Comparison of ENCODE assay signal across 12 cellular contexts in genomic region chr7:20019757-20020432, GRCh38.
A peak's percentile ranks its signal among the peaks of the same experiment; 100 is the strongest.
DNase-seq lines count a peak whose midpoint lies in the region; ATAC-seq, FAIRE-seq and TF ChIP-seq lines count a peak whose summit lies in the region.
"Had no signal": no experiment of that assay in that cellular context is flagged by ENCODE, and none has a peak within 500 bp of the region (broad histone marks: within the 10 kb centered on the region; RNA-seq: fewer than 3 reads in every experiment).

No MANE protein-coding gene starts in this region.

- 0 out of 3 replicates have a peak, but pooled peaks of 1 of the 2 experiments have one; percentile 64 for TF ChIP-seq EP300 in H1 (IDR thresholded peaks at IDR 0.05; ENCODE audit: borderline replicate concordance in 1 of 2, low read depth in 2 of 2, low read length in 2 of 2)

- peaks cover 0 to 19% of the 10 kb centered on the region in 2 experiments; a peak in 2 of 4 replicates for H3K79me2 ChIP-seq in H1 (ENCODE audit: control insufficient read depth in 1 of 2, insufficient read depth in 2 of 2, low read length in 2 of 2)

- H2BK120ac ChIP-seq in H1 (replicated peaks; ENCODE audit: low read depth, low read length): no peak overlapping the region

- H2AK5ac ChIP-seq in H1 (ENCODE audit: low read depth, low read length): no peak overlapping the region

- no peak overlapping the region for H3K56ac ChIP-seq in H1 (replicated peaks; ENCODE audit: insufficient read length, low read depth, low read length)

- peak overlapping the region; percentile 64; the same call in 1 of the 2 replicates for H2BK5ac ChIP-seq in H1 (ENCODE audit: low read depth, low read length)

- intact Hi-C loops in lower leg skin (cut with DNase I; ENCODE audit: low total_unique reads): no loop called here

- peak overlapping the region; percentile 12 for H4K5ac ChIP-seq in H1 (ENCODE audit: insufficient read length, low read depth, low read length)

- H4K91ac ChIP-seq in H1 (replicated peaks; ENCODE audit: insufficient read length, low read length): no peak overlapping the region

- H3K23ac ChIP-seq in H1 (ENCODE audit: insufficient read length): no peak overlapping the region

- TF ChIP-seq RAD21 in H1 (IDR thresholded peaks at IDR 0.05 in 1 of 2, conservative IDR thresholded peaks at IDR 0.05 in 1 of 2; ENCODE audit: low read depth in 2 of 2, low read length in 2 of 2): no peak

- peak overlapping the region in 1 of 4 experiments; percentile 33; a peak in 2 of 8 replicates for H3K4me3 ChIP-seq in H1 (ENCODE audit: extremely low read depth in 1 of 4, insufficient read depth in 2 of 4, low read depth in 3 of 4, low read length in 4 of 4)
- no peak overlapping the region for H3K4me3 ChIP-seq in lower leg skin (ENCODE audit: low read depth, poor library complexity, severe bottlenecking)
- H3K4me3 ChIP-seq: PC-9, upper lobe of left lung had no signal

- H3K79me1 ChIP-seq in H1 (ENCODE audit: low read depth, low read length): no peaks in the 10 kb centered on the region

- no peak overlapping the region for H3K4ac ChIP-seq in H1 (replicated peaks; ENCODE audit: insufficient read length, low read depth, low read length)

- H2AFZ ChIP-seq in H1 (ENCODE audit: low read length): no peak overlapping the region
- H2AFZ ChIP-seq: PC-9 had no signal

- no peak overlapping the region for H3K18ac ChIP-seq in H1 (ENCODE audit: extremely low read depth, low read length)

- peak; percentile 88 for FAIRE-seq in H1 (lab: Jason Lieb, UNC)

- no peak for TF ChIP-seq POLR2A in H1 (IDR thresholded peaks at IDR 0.05; ENCODE audit: control extremely low read depth in 1 of 2, low read depth in 2 of 2, low read length in 2 of 2)
- TF ChIP-seq POLR2A in lower leg skin (IDR thresholded peaks at IDR 0.05): no peak

- DNase-seq in H1 (ENCODE audit: low read depth in 1 of 2, low spot score in 2 of 2) (peak in 1 of 2 experiments; percentile 15), lower leg skin (ENCODE audit: low spot score in 2 of 2) (no peak), anterior cingulate cortex (lab: John Stamatoyannopoulos, UW) (no peak)
- no peak for DNase-seq in activated CD8-positive, alpha-beta memory T cell treated with anti-CD3 and anti-CD28 coated beads, Interleukin-2, amount 50 U/mL, for 48 hours
- DNase-seq: activated effector memory CD4-positive, alpha-beta T cell treated with anti-CD3 and anti-CD28 coated beads, Interleukin-2, amount 50 U/mL, for 16 hours; NCI-H1694 treated with DMSO at 0.1 percent for 48 hours; PC-9; upper lobe of left lung had no signal

- 72% methylated on average over 2 of the region's 2 CpGs; no CpG with 5 or more reads in 1 of the 2 experiments for WGBS in H1 (ENCODE audit: extremely low coverage in 1 of 2, insufficient coverage in 1 of 2, insufficient read length in 1 of 2, insufficient replicate concordance in 2 of 2, low coverage in 1 of 2, low lambda C conversion rate in 2 of 2, missing lambda C conversion rate in 1 of 2), 2 experiments
- WGBS in lower leg skin, 2 donors: 89 to 91% methylated on average over 2 of the region's 2 CpGs

- H3K36me3 ChIP-seq in H1 (ENCODE audit: control insufficient read depth in 2 of 4, insufficient read depth in 4 of 4, low read length in 3 of 4): peaks cover 0 to 5% (median 0%) of the 10 kb centered on the region in 4 experiments; a peak in 1 of 8 replicates
- H3K36me3 ChIP-seq: upper lobe of left lung had no signal

- POLR2A ChIA-PET in H1 (lab: Charles Lee; ENCODE audit: partially characterized antibody): interaction anchor here (1.0 to 2.5 kb wide), 6 partner anchors 8 to 153 kb away, joined by 3 to 10 read pairs (median 4); no protein-coding TSS in a partner anchor

- H4K20me1 ChIP-seq in H1 (replicated peaks in 1 of 2; ENCODE audit: control insufficient read depth in 1 of 2, insufficient read depth in 2 of 2, low read length in 2 of 2): no peaks in the 10 kb centered on the region

- CTCF ChIA-PET in H1 (lab: Charles Lee; ENCODE audit: partially characterized antibody): no interaction called here

- H3K14ac ChIP-seq in H1 (ENCODE audit: insufficient read length): no peak overlapping the region

- no peak overlapping the region; the same call in 1 of the 2 replicates for H2BK12ac ChIP-seq in H1 (ENCODE audit: low read depth, low read length)

- H2BK20ac ChIP-seq in H1 (ENCODE audit: low read length): no peak overlapping the region; the same call in 1 of the 2 replicates

- peak overlapping the region; percentile 47 to 49 for H3K4me2 ChIP-seq in H1 (ENCODE audit: insufficient read depth in 1 of 2, low read depth in 2 of 2, low read length in 2 of 2)
- H3K4me2 ChIP-seq: PC-9 had no signal

- H4K8ac ChIP-seq in H1 (ENCODE audit: extremely low read depth, insufficient read depth, low read length): no peak overlapping the region

- H3K4me1 ChIP-seq in H1 (replicated peaks in 1 of 4; ENCODE audit: control insufficient read depth in 3 of 4, insufficient read depth in 4 of 4, low read length in 3 of 4): peaks cover 3 to 22% (median 10%) of the 10 kb centered on the region in 4 experiments; a peak in 6 of 7 replicates
- H3K4me1 ChIP-seq: upper lobe of left lung had no signal

- peak overlapping the region; percentile 75; the same call in 1 of the 2 replicates for H3K27ac ChIP-seq in H1 (ENCODE audit: low read depth, low read length)
- H3K27ac ChIP-seq: PC-9, upper lobe of left lung had no signal

- ATAC-seq in GM18517 (IDR thresholded peaks at IDR 0.05; ENCODE audit: unreplicated experiment) (peak; percentile 67), GM21526 (IDR thresholded peaks at IDR 0.05; ENCODE audit: low FRiP score, unreplicated experiment) (peak; percentile 52), HG03103 (IDR thresholded peaks at IDR 0.05; ENCODE audit: low read depth, unreplicated experiment) (peak; percentile 68), SK-N-SH treated with all-trans-retinoic acid at 6 μM for 48 hours (no peak)

- no peaks in the 10 kb centered on the region for H3K23me2 ChIP-seq in H1 (ENCODE audit: low read depth, low read length)

- TF ChIP-seq CTCF in H1 (IDR thresholded peaks at IDR 0.05; ENCODE audit: control extremely low read depth in 1 of 3, insufficient read depth in 1 of 3, low read depth in 1 of 3, low read length in 3 of 3) (no peak), lower leg skin (IDR thresholded peaks at IDR 0.05) (no peak)

- no peaks in the 10 kb centered on the region for H3K27me3 ChIP-seq in H1 (replicated peaks in 1 of 4; ENCODE audit: control insufficient read depth in 3 of 4, extremely low read depth in 1 of 4, insufficient read depth in 3 of 4, low read length in 3 of 4)
- H3K27me3 ChIP-seq: upper lobe of left lung had no signal

- no peaks in the 10 kb centered on the region for H3K9me3 ChIP-seq in H1 (ENCODE audit: insufficient read depth in 2 of 2, low read depth in 1 of 2, low read length in 1 of 2)
- H3K9me3 ChIP-seq: upper lobe of left lung had no signal

- H2BK15ac ChIP-seq in H1 (ENCODE audit: low read length): no peak overlapping the region

- H3K9ac ChIP-seq in H1 (replicated peaks in 1 of 4; ENCODE audit: extremely low read depth in 1 of 4, low read depth in 3 of 4, low read length in 3 of 4): peak overlapping the region in 1 of 4 experiments; percentile 7; a peak in 1 of 7 replicates

TF ChIP-seq in H1, 55 proteins besides CTCF, POLR2A, EP300 and RAD21 (continues in another document):
- TF ChIP-seq CHD1 (IDR thresholded peaks at IDR 0.05; ENCODE audit: low read depth, low read length) (no peak), HDAC2 (IDR thresholded peaks at IDR 0.05; ENCODE audit: borderline replicate concordance in 1 of 2, low read depth in 2 of 2, low read length in 2 of 2) (no peak), TEAD4 (IDR thresholded peaks at IDR 0.05; ENCODE audit: low read depth, low read length) (peak; percentile 98), SAP30 (IDR thresholded peaks at IDR 0.05; ENCODE audit: insufficient read depth, insufficient replicate concordance, low read length) (no peak), TBP (IDR thresholded peaks at IDR 0.05; ENCODE audit: low read depth, low read length) (no peak), CHD2 (IDR thresholded peaks at IDR 0.05; ENCODE audit: low read length) (no peak), YY1 (IDR thresholded peaks at IDR 0.05; ENCODE audit: low read depth, low read length) (0 out of 2 replicates have a peak, but pooled peaks have one; percentile 27), SRF (IDR thresholded peaks at IDR 0.05; ENCODE audit: low read depth, low read length) (no peak), TCF12 (IDR thresholded peaks at IDR 0.05; ENCODE audit: low read depth, low read length) (0 out of 2 replicates have a peak, but pooled peaks have one; percentile 36), JUN (IDR thresholded peaks at IDR 0.05; ENCODE audit: low read depth, low read length) (no peak), RBBP5 (IDR thresholded peaks at IDR 0.05; ENCODE audit: borderline replicate concordance, low read depth, low read length) (no peak), MAFK (IDR thresholded peaks at IDR 0.05; ENCODE audit: low read depth, low read length) (no peak), SIRT6 (IDR thresholded peaks at IDR 0.05; ENCODE audit: low read length) (no peak)

TF ChIP-seq in SK-N-SH treated with all-trans-retinoic acid at 6 μM for 48 hours, 23 proteins besides CTCF, POLR2A, EP300 and RAD21 (continues in another document):
- TF ChIP-seq TCF4 (CRISPR knock-in tag; IDR thresholded peaks at IDR 0.05; ENCODE audit: borderline replicate concordance) (no peak), ZNF70 (CRISPR knock-in tag; IDR thresholded peaks at IDR 0.05) (no peak), ZC3H10 (CRISPR knock-in tag; IDR thresholded peaks at IDR 0.05) (no peak), PPARA (CRISPR knock-in tag; IDR thresholded peaks at IDR 0.05; ENCODE audit: borderline replicate concordance) (no peak)
- TF ChIP-seq, protein P1, sequence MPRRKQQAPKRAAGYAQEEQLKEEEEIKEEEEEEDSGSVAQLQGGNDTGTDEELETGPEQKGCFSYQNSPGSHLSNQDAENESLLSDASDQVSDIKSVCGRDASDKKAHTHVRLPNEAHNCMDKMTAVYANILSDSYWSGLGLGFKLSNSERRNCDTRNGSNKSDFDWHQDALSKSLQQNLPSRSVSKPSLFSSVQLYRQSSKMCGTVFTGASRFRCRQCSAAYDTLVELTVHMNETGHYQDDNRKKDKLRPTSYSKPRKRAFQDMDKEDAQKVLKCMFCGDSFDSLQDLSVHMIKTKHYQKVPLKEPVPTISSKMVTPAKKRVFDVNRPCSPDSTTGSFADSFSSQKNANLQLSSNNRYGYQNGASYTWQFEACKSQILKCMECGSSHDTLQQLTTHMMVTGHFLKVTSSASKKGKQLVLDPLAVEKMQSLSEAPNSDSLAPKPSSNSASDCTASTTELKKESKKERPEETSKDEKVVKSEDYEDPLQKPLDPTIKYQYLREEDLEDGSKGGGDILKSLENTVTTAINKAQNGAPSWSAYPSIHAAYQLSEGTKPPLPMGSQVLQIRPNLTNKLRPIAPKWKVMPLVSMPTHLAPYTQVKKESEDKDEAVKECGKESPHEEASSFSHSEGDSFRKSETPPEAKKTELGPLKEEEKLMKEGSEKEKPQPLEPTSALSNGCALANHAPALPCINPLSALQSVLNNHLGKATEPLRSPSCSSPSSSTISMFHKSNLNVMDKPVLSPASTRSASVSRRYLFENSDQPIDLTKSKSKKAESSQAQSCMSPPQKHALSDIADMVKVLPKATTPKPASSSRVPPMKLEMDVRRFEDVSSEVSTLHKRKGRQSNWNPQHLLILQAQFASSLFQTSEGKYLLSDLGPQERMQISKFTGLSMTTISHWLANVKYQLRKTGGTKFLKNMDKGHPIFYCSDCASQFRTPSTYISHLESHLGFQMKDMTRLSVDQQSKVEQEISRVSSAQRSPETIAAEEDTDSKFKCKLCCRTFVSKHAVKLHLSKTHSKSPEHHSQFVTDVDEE (CRISPR knock-in tag; IDR thresholded peaks at IDR 0.05): no peak
